ENCODE assay signal across 11 cellular contexts in the genomic region with DNA sequence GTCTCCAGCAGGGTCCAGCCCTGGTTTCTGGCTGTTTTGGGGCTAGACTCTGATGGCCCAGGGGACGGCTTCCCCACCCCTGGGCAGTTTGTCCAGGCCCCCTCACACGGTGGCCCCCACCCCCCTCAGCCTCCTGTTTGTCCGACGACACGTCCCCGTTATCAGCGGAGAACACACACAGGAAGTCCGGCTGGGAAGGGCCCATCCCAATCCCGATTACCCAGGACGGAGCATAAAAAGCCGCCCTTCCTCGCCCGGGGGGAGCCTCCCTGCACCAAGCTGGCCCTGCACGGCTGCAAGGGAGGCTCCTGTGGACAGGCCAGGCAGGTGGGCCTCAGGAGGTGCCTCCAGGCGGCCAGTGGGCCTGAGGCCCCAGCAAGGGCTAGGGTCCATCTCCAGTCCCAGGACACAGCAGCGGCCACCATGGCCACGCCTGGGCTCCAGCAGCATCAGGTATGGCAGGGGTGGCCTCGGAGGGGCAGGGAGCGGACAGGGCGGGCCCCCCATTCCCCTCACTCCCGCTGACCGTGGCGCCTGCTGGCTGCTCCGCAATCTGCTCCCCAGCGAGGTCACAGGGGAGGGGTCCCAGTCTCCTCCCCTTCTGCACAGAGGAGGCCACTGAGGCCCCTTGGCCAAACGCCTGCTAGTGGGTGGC. TPM values are rescaled to one million over a fixed set of nuclear protein-coding genes. Genes with fewer than 3 reads are reported as not detected.
DNase-seq lines count a peak whose midpoint lies in the region; ATAC-seq and TF ChIP-seq lines count a peak whose summit lies in the region.
"Had no signal": no experiment of that assay in that cellular context is flagged by ENCODE, and none has a peak within 500 bp of the region (broad histone marks: within the 10 kb centered on the region; RNA-seq: fewer than 3 reads in every experiment).

A gene (plus strand): TSS at position 261 of the 655 bp plus-strand sequence. CDS start 5,367 bp downstream, outside the sequence.

- DNase-seq in Daoy (ENCODE audit: low read depth), result no peak
- DNase-seq in cardiac fibroblast (ENCODE audit: low read depth in 2 of 2), result peak in 1 of 2 donors; percentile 65
- DNase-seq in DMS 273 (lab: John Stamatoyannopoulos, UW; ENCODE audit: unreplicated experiment), result no peak
- no peak for DNase-seq in naive thymus-derived CD4-positive, alpha-beta T cell
- DNase-seq in NCI-H1092 treated with DMSO at 0.1 percent for 48 hours (lab: John Stamatoyannopoulos, UW), result no peak

- peaks cover 0 to 3% (median 0%) of the 10 kb centered on the region in 5 donors for H3K36me3 Mint-ChIP-seq in naive thymus-derived CD4-positive, alpha-beta T cell

- peaks cover 4 to 12% (median 11%) of the 10 kb centered on the region in 3 donors for H3K4me1 ChIP-seq in skeletal muscle tissue (ENCODE audit: control insufficient read depth in 3 of 3, insufficient read depth in 3 of 3, low read length in 3 of 3)
- H3K4me1 ChIP-seq in naive thymus-derived CD4-positive, alpha-beta T cell (ENCODE audit: control insufficient read depth in 2 of 2, insufficient read depth in 2 of 2, low read length in 2 of 2), result peaks cover 4 to 11% of the 10 kb centered on the region in 2 donors

- peaks cover 8 to 29% (median 18%) of the 10 kb centered on the region in 5 donors for H3K27me3 Mint-ChIP-seq in naive thymus-derived CD4-positive, alpha-beta T cell

- H3K27ac ChIP-seq in layer of hippocampus (ENCODE audit: low read depth, low read length) (peak within 1 kb of the TSS; percentile 46), skeletal muscle tissue (ENCODE audit: low read depth, low read length) (peak within 1 kb of the TSS; percentile 74)
- no peak within 1 kb of the TSS for H3K27ac ChIP-seq in naive thymus-derived CD4-positive, alpha-beta T cell (ENCODE audit: low read depth, low read length)
- H3K27ac ChIP-seq: C4-2B had no signal

- peak within 1 kb of the TSS; percentile 26 to 44 for H3K4me3 ChIP-seq in cardiac fibroblast (replicated peaks in 1 of 2; ENCODE audit: low read depth in 2 of 2, low read length in 2 of 2)
- peak within 1 kb of the TSS; percentile 56 to 69 (median 66) for H3K4me3 ChIP-seq in skeletal muscle tissue (ENCODE audit: low read length in 3 of 3)
- H3K4me3 ChIP-seq in naive thymus-derived CD4-positive, alpha-beta T cell (ENCODE audit: low read length), result no peak within 1 kb of the TSS

- peaks cover 3 to 15% (median 8%) of the 10 kb centered on the region in 7 donors for H3K4me1 Mint-ChIP-seq in naive thymus-derived CD4-positive, alpha-beta T cell

- ATAC-seq in HG03342 (IDR thresholded peaks at IDR 0.05; ENCODE audit: unreplicated experiment), result no peak
- ATAC-seq in naive thymus-derived CD4-positive, alpha-beta T cell, result no peak

- H3K27me3 ChIP-seq in layer of hippocampus (ENCODE audit: control insufficient read depth, insufficient read depth, low read length) (peaks cover 21% of the 10 kb centered on the region), skeletal muscle tissue (ENCODE audit: control insufficient read depth in 3 of 3, insufficient read depth in 3 of 3, low read length in 3 of 3) (peaks cover 27 to 37% (median 33%) of the 10 kb centered on the region in 3 donors)
- peaks cover 6 to 12% of the 10 kb centered on the region in 2 donors for H3K27me3 ChIP-seq in naive thymus-derived CD4-positive, alpha-beta T cell (ENCODE audit: control insufficient read depth in 2 of 2, insufficient read depth in 2 of 2, low read length in 2 of 2)

- H3K9me3 ChIP-seq in skeletal muscle tissue (ENCODE audit: control insufficient read depth in 3 of 3, low read length in 3 of 3), result no peaks in the 10 kb centered on the region
- no peaks in the 10 kb centered on the region for H3K9me3 ChIP-seq in naive thymus-derived CD4-positive, alpha-beta T cell (ENCODE audit: control insufficient read depth in 2 of 3, low read length in 3 of 3)

- H3K36me3 ChIP-seq in skeletal muscle tissue (ENCODE audit: control insufficient read depth in 3 of 3, insufficient read depth in 3 of 3, low read length in 3 of 3), result peaks cover 0 to 16% (median 4%) of the 10 kb centered on the region in 3 donors
- no peaks in the 10 kb centered on the region for H3K36me3 ChIP-seq in naive thymus-derived CD4-positive, alpha-beta T cell (ENCODE audit: control insufficient read depth in 2 of 3, insufficient read depth in 3 of 3, low read length in 3 of 3)

- CTCF ChIA-PET in naive thymus-derived CD4-positive, alpha-beta T cell (lab: Charles Lee), result no interaction called here

- H3K9ac ChIP-seq in skeletal muscle tissue (ENCODE audit: low read depth in 1 of 3, low read length in 3 of 3), result peak within 1 kb of the TSS; percentile 23 to 83 (median 70)

- no peaks in the 10 kb centered on the region for H3K9me3 Mint-ChIP-seq in naive thymus-derived CD4-positive, alpha-beta T cell
- H3K9me3 Mint-ChIP-seq: activated T-helper 1 cell treated with anti-CD3 and anti-CD28 coated beads, Interleukin-12 subunit alpha, Interleukin-12 subunit beta, Interleukin-2, Interleukin-4 antibody, amounts not matched to agents 30 ng/mL and 10 ng/mL and 1 ng/mL, durations not matched to agents 14 hours and 24 hours and 36 hours; T-helper 2 cell treated with Interferon-gamma antibody and Interleukin-4, amounts not matched to agents 5 μg/mL and 100 μg/mL, for 36 hours had no signal

- intact Hi-C loops in naive thymus-derived CD4-positive, alpha-beta T cell (cut with micrococcal nuclease), result no loop called here

- POLR2A ChIA-PET in naive thymus-derived CD4-positive, alpha-beta T cell (lab: Charles Lee), result no interaction called here

- H3K4me3 Mint-ChIP-seq in naive thymus-derived CD4-positive, alpha-beta T cell, result peak within 1 kb of the TSS in 3 of 10 donors; percentile 32 to 83 (median 45)
- H3K4me3 Mint-ChIP-seq: activated T-helper 1 cell treated with anti-CD3 and anti-CD28 coated beads, Interleukin-12 subunit alpha, Interleukin-12 subunit beta, Interleukin-2, Interleukin-4 antibody, amounts not matched to agents 30 ng/mL and 10 ng/mL and 1 ng/mL, durations not matched to agents 14 hours and 24 hours and 36 hours; T-helper 2 cell treated with Interferon-gamma antibody and Interleukin-4, amounts not matched to agents 5 μg/mL and 100 μg/mL, for 36 hours had no signal

- no peak for TF ChIP-seq CTCF in cardiac fibroblast (IDR thresholded peaks at IDR 0.05; ENCODE audit: low read depth, low read length)

- no peak within 1 kb of the TSS for H3K27ac Mint-ChIP-seq in naive thymus-derived CD4-positive, alpha-beta T cell
- H3K27ac Mint-ChIP-seq: activated T-helper 1 cell treated with anti-CD3 and anti-CD28 coated beads, Interleukin-12 subunit alpha, Interleukin-12 subunit beta, Interleukin-2, Interleukin-4 antibody, amounts not matched to agents 30 ng/mL and 10 ng/mL and 1 ng/mL, durations not matched to agents 14 hours and 24 hours and 36 hours; T-helper 2 cell treated with Interferon-gamma antibody and Interleukin-4, amounts not matched to agents 5 μg/mL and 100 μg/mL, for 36 hours had no signal

RNA-seq across cellular contexts. Expression of the gene that starts here (rescaled TPM):
- total RNA-seq in Daoy (2014; rRNA removed; shearing (Covaris generic)), result 53.7 and 56.2 TPM in 2 replicates
- total RNA-seq in skeletal muscle tissue, result 51.7 TPM
- 1 to 10 TPM in 1 of 5 experiments, under 1 TPM in 2, not detected in 2; 0.56 to 2.3 (median 0.97) TPM for total RNA-seq in naive thymus-derived CD4-positive, alpha-beta T cell
- not detected for polyA plus RNA-seq in naive thymus-derived CD4-positive, alpha-beta T cell

Comparison
In these comparisons a context has a peak if more than half of its experiments do, and no peak if none do; other contexts are left out.
1. RNA of the gene that starts here (total RNA-seq): 53.7 to 56.2 TPM in Daoy and 51.7 TPM in skeletal muscle tissue (single experiment); 0.56 to 2.3 TPM in naive thymus-derived CD4-positive, alpha-beta T cell; every median in the first group is over 10 times any median in the second.